ENCODE assay signal across 19 cellular contexts in the genomic region with DNA sequence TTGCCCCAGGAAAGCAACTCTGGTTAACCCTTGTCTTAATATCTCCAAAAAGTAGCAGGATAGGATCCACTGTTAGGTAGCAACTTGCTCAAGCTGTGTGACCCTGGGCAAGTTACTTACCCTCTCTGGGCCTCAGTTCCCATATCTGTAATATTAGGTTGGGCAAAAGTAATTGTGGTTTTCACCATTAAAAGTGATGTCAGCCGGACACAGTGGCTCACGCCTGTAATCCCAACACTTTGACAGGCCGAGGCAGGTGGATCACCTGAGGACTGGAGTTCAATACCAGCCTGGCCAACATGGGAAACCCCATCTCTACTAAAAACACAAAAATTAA.
A peak's percentile ranks its signal among the peaks of the same experiment; 100 is the strongest.
DNase-seq lines count a peak whose midpoint lies in the region; ATAC-seq, FAIRE-seq and TF ChIP-seq lines count a peak whose summit lies in the region.
"Had no signal": no experiment of that assay in that cellular context is flagged by ENCODE, and none has a peak within 500 bp of the region (broad histone marks: within the 10 kb centered on the region; RNA-seq: fewer than 3 reads in every experiment).

No MANE protein-coding gene starts in this region.

- H3K9me2 ChIP-seq in PC-9 (ENCODE audit: insufficient read depth) = no peaks in the 10 kb centered on the region

- intact Hi-C loops in Calu3 (cut with micrococcal nuclease; ENCODE audit: unreplicated experiment) (loop anchor here (2.0 kb wide), 1 partner anchor 181 kb away; no protein-coding TSS in a partner anchor), endothelial cell of umbilical vein (cut with micrococcal nuclease) (no loop called here), PC-9 (cut with micrococcal nuclease; ENCODE audit: unreplicated experiment) (no loop called here)

- H3K36me3 Mint-ChIP-seq in Calu3 (ENCODE audit: insufficient read depth, unreplicated experiment) = peaks cover 6% of the 10 kb centered on the region
- H3K36me3 Mint-ChIP-seq: IgD-negative memory B cell had no signal

- WGBS in smooth muscle cell (ENCODE audit: low lambda C conversion rate) = 100% methylated on average over 3 of the region's 3 CpGs

- H3K4me2 ChIP-seq in endothelial cell of umbilical vein (ENCODE audit: insufficient read depth, low read length) (no peak overlapping the region), smooth muscle cell (no peak overlapping the region), PC-9 (no peak overlapping the region)
- H3K4me2 ChIP-seq: KMS-11 had no signal

- dilution Hi-C loops in endothelial cell of umbilical vein (cut with MboI; ENCODE audit: extremely low pct_ligation_motif_present, low sequenced_read_pairs) = no loop called here

- H3K9me3 Mint-ChIP-seq in Calu3 (ENCODE audit: low read depth, unreplicated experiment) = no peaks in the 10 kb centered on the region
- H3K9me3 Mint-ChIP-seq: CD4-positive, alpha-beta T cell; IgD-negative memory B cell had no signal

- H2AFZ ChIP-seq in endothelial cell of umbilical vein (ENCODE audit: low read depth, low read length) (peak overlapping the region; percentile 28), smooth muscle cell (ENCODE audit: low read depth) (no peak overlapping the region), PC-9 (no peak overlapping the region)

- no peak for TF ChIP-seq CTCF in Calu3 (IDR thresholded peaks at IDR 0.05; ENCODE audit: unreplicated experiment)
- no peak for TF ChIP-seq CTCF in RWPE2 (IDR thresholded peaks at IDR 0.05; ENCODE audit: poor library complexity, severe bottlenecking)
- TF ChIP-seq CTCF in endothelial cell of umbilical vein (IDR thresholded peaks at IDR 0.05; ENCODE audit: extremely low read depth in 1 of 2, insufficient read depth in 1 of 2, low read depth in 1 of 2, low read length in 2 of 2) = no peak
- no peak for TF ChIP-seq CTCF in smooth muscle cell (IDR thresholded peaks at IDR 0.05; ENCODE audit: borderline replicate concordance, insufficient read depth, poor library complexity, severe bottlenecking)
- TF ChIP-seq CTCF in PC-9 (conservative IDR thresholded peaks at IDR 0.05) = no peak

- DNase-seq in Calu3 (no peak), RWPE2 (ENCODE audit: low spot score) (peak; percentile 10), endothelial cell of umbilical vein (ENCODE audit: low read depth, low spot score) (no peak), smooth muscle cell (lab: John Stamatoyannopoulos, UW; ENCODE audit: unreplicated experiment) (no peak), PC-9 (no peak), amniotic stem cell (lab: John Stamatoyannopoulos, UW) (no peak)
- DNase-seq: AML-193; C1 segment of cervical spinal cord; CD4-positive, alpha-beta T cell; DMS153; DND-41; GDM1 had no signal

- FAIRE-seq in endothelial cell of umbilical vein (lab: Jason Lieb, UNC) = peak; percentile 24
- FAIRE-seq: D721Med, GM12892, GM19239, H54 had no signal

- POLR2A ChIA-PET in endothelial cell of umbilical vein (lab: Charles Lee) = no interaction called here
- POLR2A ChIA-PET in PC-9 (lab: Charles Lee; ENCODE audit: unreplicated experiment) = no interaction called here

- H3K27ac ChIP-seq in RWPE2 (ENCODE audit: poor library complexity, severe bottlenecking) = no peak overlapping the region
- H3K27ac ChIP-seq in endothelial cell of umbilical vein (ENCODE audit: insufficient read depth, low read depth, low read length) = peak overlapping the region; percentile 16
- H3K27ac ChIP-seq in smooth muscle cell (ENCODE audit: low read depth) = no peak overlapping the region
- no peak overlapping the region for H3K27ac ChIP-seq in PC-9
- H3K27ac ChIP-seq: KMS-11 had no signal

- H3K4me3 ChIP-seq in RWPE2 (ENCODE audit: severe bottlenecking) (no peak overlapping the region), endothelial cell of umbilical vein (replicated peaks in 1 of 3; ENCODE audit: insufficient read depth in 1 of 3, low read depth in 1 of 3, low read length in 3 of 3) (no peak overlapping the region), smooth muscle cell (no peak overlapping the region), PC-9 (no peak overlapping the region)

- CTCF ChIA-PET in Calu3 (lab: Charles Lee) = no interaction called here
- CTCF ChIA-PET in endothelial cell of umbilical vein (lab: Charles Lee) = interaction anchor here (1.4 to 1.5 kb wide), 2 partner anchors 116 to 182 kb away, joined by 6 to 11 read pairs; no protein-coding TSS in a partner anchor
- CTCF ChIA-PET in PC-9 (lab: Charles Lee) = no interaction called here

- H3K27me3 Mint-ChIP-seq in Calu3 (ENCODE audit: unreplicated experiment) = no peaks in the 10 kb centered on the region

- H3K27ac Mint-ChIP-seq in Calu3 (ENCODE audit: unreplicated experiment) = peak overlapping the region; percentile 14
- H3K27ac Mint-ChIP-seq: CD4-positive, alpha-beta T cell; IgD-negative memory B cell had no signal

- H3K79me2 ChIP-seq in endothelial cell of umbilical vein (ENCODE audit: control insufficient read depth, insufficient read depth, low read length) = no peaks in the 10 kb centered on the region
- no peaks in the 10 kb centered on the region for H3K79me2 ChIP-seq in smooth muscle cell (ENCODE audit: low read depth)
- no peaks in the 10 kb centered on the region for H3K79me2 ChIP-seq in PC-9 (ENCODE audit: low read depth)

- no peaks in the 10 kb centered on the region for H3K36me3 ChIP-seq in RWPE2 (ENCODE audit: low read depth)
- no peaks in the 10 kb centered on the region for H3K36me3 ChIP-seq in endothelial cell of umbilical vein (ENCODE audit: control insufficient read depth in 2 of 2, extremely low read depth in 1 of 2, insufficient read depth in 2 of 2, low read length in 2 of 2)
- H3K36me3 ChIP-seq in smooth muscle cell (ENCODE audit: low read depth) = no peaks in the 10 kb centered on the region
- H3K36me3 ChIP-seq in PC-9 (ENCODE audit: low read depth) = no peaks in the 10 kb centered on the region

- no peaks in the 10 kb centered on the region for H3K4me1 ChIP-seq in RWPE2 (ENCODE audit: insufficient read depth, poor library complexity, severe bottlenecking)
- peaks cover 13% of the 10 kb centered on the region for H3K4me1 ChIP-seq in endothelial cell of umbilical vein (ENCODE audit: control insufficient read depth, extremely low read depth, insufficient read depth, low read length)
- H3K4me1 ChIP-seq in smooth muscle cell (ENCODE audit: low read depth) = peaks cover 25% of the 10 kb centered on the region
- H3K4me1 ChIP-seq in PC-9 (replicated peaks; ENCODE audit: insufficient read depth) = no peaks in the 10 kb centered on the region

- no peak for TF ChIP-seq POLR2A in endothelial cell of umbilical vein (IDR thresholded peaks at IDR 0.05; ENCODE audit: low read depth, low read length)

- BruUV-seq in Calu3 (replicated peaks; lab: Mats Ljungman, UMichigan) = no TSS peak
- no TSS peak for BruUV-seq in endothelial cell of umbilical vein (replicated peaks; lab: Mats Ljungman, UMichigan)
- BruUV-seq in PC-9 (replicated peaks; lab: Mats Ljungman, UMichigan) = no TSS peak

- H3K27me3 ChIP-seq in RWPE2 (ENCODE audit: insufficient read depth, poor library complexity, severe bottlenecking) (no peaks in the 10 kb centered on the region), endothelial cell of umbilical vein (ENCODE audit: control insufficient read depth in 2 of 2, insufficient read depth in 2 of 2, low read length in 2 of 2) (no peaks in the 10 kb centered on the region), smooth muscle cell (ENCODE audit: low read depth) (no peaks in the 10 kb centered on the region), PC-9 (ENCODE audit: insufficient read depth, low read depth) (peaks cover 100% of the 10 kb centered on the region)

- H3K9ac ChIP-seq in endothelial cell of umbilical vein (replicated peaks; ENCODE audit: extremely low read depth, insufficient read depth, low read length) (no peak overlapping the region), smooth muscle cell (ENCODE audit: low read depth) (no peak overlapping the region)
- H3K9ac ChIP-seq: KMS-11 had no signal

- H3F3A ChIP-seq in smooth muscle cell (ENCODE audit: low read depth) (no peaks in the 10 kb centered on the region), PC-9 (ENCODE audit: insufficient read depth, low read depth) (no peaks in the 10 kb centered on the region)

- H3K9me1 ChIP-seq in endothelial cell of umbilical vein (replicated peaks; ENCODE audit: control insufficient read depth, extremely low read depth, insufficient read depth, low read length) = no peaks in the 10 kb centered on the region

- H4K20me1 ChIP-seq in endothelial cell of umbilical vein (replicated peaks; ENCODE audit: control insufficient read depth, extremely low read depth, insufficient read depth, low read length) (no peaks in the 10 kb centered on the region), smooth muscle cell (ENCODE audit: low read depth) (no peaks in the 10 kb centered on the region), PC-9 (ENCODE audit: insufficient read depth) (no peaks in the 10 kb centered on the region)

- H3K4me3 Mint-ChIP-seq in Calu3 (ENCODE audit: low read depth, unreplicated experiment) = no peak overlapping the region
- H3K4me3 Mint-ChIP-seq: CD4-positive, alpha-beta T cell; IgD-negative memory B cell had no signal

- H3K9me3 ChIP-seq in RWPE2 (ENCODE audit: severe bottlenecking) = no peaks in the 10 kb centered on the region
- no peaks in the 10 kb centered on the region for H3K9me3 ChIP-seq in endothelial cell of umbilical vein (replicated peaks; ENCODE audit: control insufficient read depth, insufficient read depth, low read length)
- no peaks in the 10 kb centered on the region for H3K9me3 ChIP-seq in smooth muscle cell (replicated peaks; ENCODE audit: low read depth)
- no peaks in the 10 kb centered on the region for H3K9me3 ChIP-seq in PC-9 (ENCODE audit: insufficient read depth, low read depth)

- no peak for ATAC-seq in RWPE2 (ENCODE audit: low read depth)
- ATAC-seq: HCT116 had no signal

- peaks cover 30% of the 10 kb centered on the region for H3K4me1 Mint-ChIP-seq in Calu3 (ENCODE audit: low read depth, unreplicated experiment)

TF ChIP-seq in endothelial cell of umbilical vein, 7 proteins besides CTCF, POLR2A, EP300 and RAD21:
- TF ChIP-seq POLR2AphosphoS5 (IDR thresholded peaks at IDR 0.05; ENCODE audit: insufficient read depth, low read depth, low read length) = no peak
- TF ChIP-seq MYC (IDR thresholded peaks at IDR 0.05; ENCODE audit: low read depth, low read length) = no peak
- no peak for TF ChIP-seq GATA2 (IDR thresholded peaks at IDR 0.05; ENCODE audit: insufficient read depth, insufficient read length, low read depth, low read length)
- TF ChIP-seq JUN (IDR thresholded peaks at IDR 0.05; ENCODE audit: borderline replicate concordance, insufficient read depth, insufficient read length, low read depth) = no peak
- no peak for TF ChIP-seq EZH2 (IDR thresholded peaks at IDR 0.05; ENCODE audit: borderline replicate concordance, low read depth, low read length, severe bottlenecking)
- TF ChIP-seq MAX (IDR thresholded peaks at IDR 0.05; ENCODE audit: insufficient read depth, insufficient read length) = no peak
- TF ChIP-seq FOS (IDR thresholded peaks at IDR 0.05; ENCODE audit: borderline replicate concordance, insufficient read depth, low read length) = no peak
